30 cellular contexts compared by ENCODE assay signal in the genomic region with DNA sequence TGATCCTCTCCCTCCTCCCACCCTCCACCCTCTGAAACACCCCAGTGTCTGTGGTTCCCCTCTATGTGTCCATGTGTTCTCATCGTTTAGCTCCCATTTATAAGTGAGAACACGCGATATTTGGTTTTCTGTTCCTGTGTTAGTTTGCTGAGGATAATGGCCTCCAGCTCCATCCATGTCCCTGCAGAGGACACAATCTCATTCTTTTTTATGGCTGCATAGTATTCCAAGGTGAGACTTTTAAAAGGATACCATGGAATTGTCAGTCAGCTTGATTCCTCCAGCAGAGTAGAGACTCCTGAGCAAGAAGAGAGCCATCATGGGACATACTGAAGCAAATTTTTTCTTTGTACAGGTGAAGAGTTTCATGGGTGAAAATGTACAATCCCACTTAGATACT.
"Had no signal": no experiment of that assay in that cellular context is flagged by ENCODE, and none has a peak within 500 bp of the region (broad histone marks: within the 10 kb centered on the region; RNA-seq: fewer than 3 reads in every experiment).

No MANE protein-coding gene starts in this region.

- H3K4me3 ChIP-seq: colonic mucosa, coronary artery, dorsolateral prefrontal cortex, esophagus muscularis mucosa, esophagus squamous epithelium, gastrocnemius medialis, gastroesophageal sphincter, heart left ventricle, heart right ventricle, hepatocyte had no signal

- DNase-seq: colonic mucosa; cortex of kidney; dermis blood vessel endothelial cell; dorsolateral prefrontal cortex; effector CD4-positive, alpha-beta T cell; effector CD8-positive, alpha-beta T cell; effector memory CD4-positive, alpha-beta T cell; effector memory CD8-positive, alpha-beta T cell; endodermal cell; erythroblast; esophagus squamous epithelium; foreskin fibroblast; foreskin keratinocyte; foreskin melanocyte; gastrocnemius medialis; glutamatergic neuron; head of caudate nucleus; heart left ventricle; heart right ventricle had no signal

- H3K4me2 ChIP-seq: hepatocyte had no signal

- H3K79me2 ChIP-seq: hepatocyte had no signal

- H3K9me3 ChIP-seq: colonic mucosa, esophagus muscularis mucosa, esophagus squamous epithelium, gastrocnemius medialis, gastroesophageal sphincter, heart right ventricle had no signal

- H3K27ac ChIP-seq: colonic mucosa, coronary artery, dorsolateral prefrontal cortex, epithelial cell of prostate, esophagus muscularis mucosa, esophagus squamous epithelium, foreskin keratinocyte, gastrocnemius medialis, gastroesophageal sphincter, heart left ventricle, heart right ventricle, hepatocyte had no signal

- H3K27ac Mint-ChIP-seq: dendritic cell treated with granulocyte-macrophage colony-stimulating factor and Interleukin-4, amounts not matched to agents 40 ng/mL and 50 ng/mL, for 4 days; effector memory CD8-positive, alpha-beta T cell; endodermal cell had no signal

- ATAC-seq: effector memory CD8-positive, alpha-beta T cell; esophagus mucosa; foreskin keratinocyte; gastrocnemius medialis; gastroesophageal sphincter; heart left ventricle; heart right ventricle had no signal

- H3K36me3 ChIP-seq: colonic mucosa, esophagus muscularis mucosa, esophagus squamous epithelium, gastrocnemius medialis, gastroesophageal sphincter, heart left ventricle, heart right ventricle had no signal

- H3K4me1 Mint-ChIP-seq: endodermal cell had no signal

- FAIRE-seq: colon, endometrium, endothelial cell of umbilical vein, frontal cortex had no signal

- H3K27me3 ChIP-seq: colonic mucosa, esophagus squamous epithelium, foreskin keratinocyte, gastrocnemius medialis, gastroesophageal sphincter, hepatocyte had no signal

- H3K27me3 Mint-ChIP-seq: dendritic cell treated with granulocyte-macrophage colony-stimulating factor and Interleukin-4, amounts not matched to agents 40 ng/mL and 50 ng/mL, for 4 days; effector memory CD8-positive, alpha-beta T cell had no signal

- H3K4me3 Mint-ChIP-seq: dendritic cell treated with granulocyte-macrophage colony-stimulating factor and Interleukin-4, amounts not matched to agents 40 ng/mL and 50 ng/mL, for 4 days; effector memory CD8-positive, alpha-beta T cell; endodermal cell had no signal

- H3K4me1 ChIP-seq: colonic mucosa, esophagus muscularis mucosa, esophagus squamous epithelium, foreskin keratinocyte, gastrocnemius medialis, gastroesophageal sphincter, heart left ventricle had no signal

- H2AFZ ChIP-seq: hepatocyte had no signal
